ENCODE assay signal across 23 cellular contexts in genomic region chr1:89870998-89871397, GRCh38. TPM values are rescaled to one million over a fixed set of nuclear protein-coding genes. Genes with fewer than 3 reads are reported as not detected.
DNase-seq lines count a peak whose midpoint lies in the region; ATAC-seq and TF ChIP-seq lines count a peak whose summit lies in the region.
"Had no signal": no experiment of that assay in that cellular context is flagged by ENCODE, and none has a peak within 500 bp of the region (broad histone marks: within the 10 kb centered on the region; RNA-seq: fewer than 3 reads in every experiment).

No MANE protein-coding gene starts in this region.

- no peaks in the 10 kb centered on the region for H3K27me3 Mint-ChIP-seq in activated naive CD8-positive, alpha-beta T cell treated with anti-CD3 and anti-CD28 coated beads, Interleukin-2, amount 10 ng/mL, durations not matched to agents 7 days and 5 days
- no peaks in the 10 kb centered on the region for H3K27me3 Mint-ChIP-seq in activated naive CD8-positive, alpha-beta T cell treated with anti-CD3 and anti-CD28 coated beads, Interleukin-2, amount 50 U/mL, for 24 hours
- H3K27me3 Mint-ChIP-seq in activated T-helper 17 cell treated with anti-CD3 and anti-CD28 coated beads, Interleukin-2, amount 50 U/mL, for 72 hours, result no peaks in the 10 kb centered on the region
- H3K27me3 Mint-ChIP-seq: stimulated activated naive B cell treated with anti-CD40 and anti-IgM and Interleukin-4, amounts not matched to agents 10 μg/mL and 1 μg/mL and 100 μg/mL, for 72 hours had no signal

- H3K4me3 Mint-ChIP-seq in activated naive CD8-positive, alpha-beta T cell treated with anti-CD3 and anti-CD28 coated beads, Interleukin-2, amount 10 ng/mL, durations not matched to agents 7 days and 5 days, result no peak overlapping the region
- no peak overlapping the region for H3K4me3 Mint-ChIP-seq in activated naive CD8-positive, alpha-beta T cell treated with anti-CD3 and anti-CD28 coated beads, Interleukin-2, amount 50 U/mL, for 24 hours
- H3K4me3 Mint-ChIP-seq in activated T-helper 17 cell treated with anti-CD3 and anti-CD28 coated beads, Interleukin-2, amount 50 U/mL, for 72 hours, result peak overlapping the region; percentile 19
- H3K4me3 Mint-ChIP-seq: stimulated activated naive B cell treated with anti-CD40 and anti-IgM and Interleukin-4, amounts not matched to agents 10 μg/mL and 1 μg/mL and 100 μg/mL, for 72 hours had no signal

- peak overlapping the region; percentile 43 for H3K27ac Mint-ChIP-seq in activated naive CD8-positive, alpha-beta T cell treated with anti-CD3 and anti-CD28 coated beads, Interleukin-2, amount 10 ng/mL, durations not matched to agents 7 days and 5 days
- no peak overlapping the region for H3K27ac Mint-ChIP-seq in activated naive CD8-positive, alpha-beta T cell treated with anti-CD3 and anti-CD28 coated beads, Interleukin-2, amount 50 U/mL, for 24 hours
- H3K27ac Mint-ChIP-seq in activated T-helper 17 cell treated with anti-CD3 and anti-CD28 coated beads, Interleukin-2, amount 50 U/mL, for 72 hours, result peak overlapping the region; percentile 7
- H3K27ac Mint-ChIP-seq: stimulated activated naive B cell treated with anti-CD40 and anti-IgM and Interleukin-4, amounts not matched to agents 10 μg/mL and 1 μg/mL and 100 μg/mL, for 72 hours had no signal

- peaks cover 26% of the 10 kb centered on the region for H3K4me1 Mint-ChIP-seq in activated naive CD8-positive, alpha-beta T cell treated with anti-CD3 and anti-CD28 coated beads, Interleukin-2, amount 10 ng/mL, durations not matched to agents 7 days and 5 days
- peaks cover 54% of the 10 kb centered on the region for H3K4me1 Mint-ChIP-seq in activated naive CD8-positive, alpha-beta T cell treated with anti-CD3 and anti-CD28 coated beads, Interleukin-2, amount 50 U/mL, for 24 hours
- peaks cover 30% of the 10 kb centered on the region for H3K4me1 Mint-ChIP-seq in activated T-helper 17 cell treated with anti-CD3 and anti-CD28 coated beads, Interleukin-2, amount 50 U/mL, for 72 hours

- no peak overlapping the region for H3K27ac ChIP-seq in RWPE1
- H3K27ac ChIP-seq: esophagus muscularis mucosa, neutrophil, sigmoid colon, thoracic aorta had no signal

- no peak for DNase-seq in activated naive CD8-positive, alpha-beta T cell treated with anti-CD3 and anti-CD28 coated beads, Interleukin-2, amount 10 ng/mL, durations not matched to agents 7 days and 5 days
- no peak for DNase-seq in activated naive CD8-positive, alpha-beta T cell treated with anti-CD3 and anti-CD28 coated beads, Interleukin-2, amount 50 U/mL, for 24 hours
- no peak for DNase-seq in left lobe of liver (ENCODE audit: low spot score)
- no peak for DNase-seq in AG20443 (ENCODE audit: low spot score)
- DNase-seq in RWPE1 (ENCODE audit: low spot score), result no peak
- DNase-seq: activated CD4-positive, alpha-beta T cell treated with anti-CD3 and anti-CD28 coated beads for 48 hours; activated T-cell treated with anti-CD3 and anti-CD28 coated beads, Interleukin-2, amount 50 U/mL, for 1 hour; COR-L47; EL; Karpas-422; left ventricle myocardium inferior; NCI-H1092; NCI-H2081; NCI-H524 treated with DMSO at 0.1 percent for 48 hours; sigmoid colon; stimulated activated naive B cell treated with anti-CD40 and anti-IgM and Interleukin-4, amounts not matched to agents 10 μg/mL and 1 μg/mL and 100 μg/mL, for 72 hours; SW 1271 had no signal

- ATAC-seq in activated naive CD8-positive, alpha-beta T cell treated with anti-CD3 and anti-CD28 coated beads, Interleukin-2, amount 10 ng/mL, durations not matched to agents 7 days and 5 days (ENCODE audit: low read depth), result peak; percentile 58
- no peak for ATAC-seq in activated naive CD8-positive, alpha-beta T cell treated with anti-CD3 and anti-CD28 coated beads, Interleukin-2, amount 50 U/mL, for 24 hours
- peak; percentile 46 for ATAC-seq in activated T-helper 17 cell treated with anti-CD3 and anti-CD28 coated beads, Interleukin-2, amount 50 U/mL, for 72 hours (replicated peaks)
- ATAC-seq in left lobe of liver, result peak; percentile 78
- ATAC-seq in GM21367 (IDR thresholded peaks at IDR 0.05; ENCODE audit: unreplicated experiment), result no peak
- ATAC-seq in GM18511 (IDR thresholded peaks at IDR 0.05; ENCODE audit: unreplicated experiment), result no peak
- ATAC-seq: stimulated activated naive B cell treated with anti-CD40 and anti-IgM and Interleukin-4, amounts not matched to agents 10 μg/mL and 1 μg/mL and 100 μg/mL, for 72 hours had no signal

- TF ChIP-seq CTCF in RWPE1 (conservative IDR thresholded peaks at IDR 0.05; ENCODE audit: low read depth), result no peak

- POLR2A ChIA-PET in activated naive CD8-positive, alpha-beta T cell treated with anti-CD3 and anti-CD28 coated beads, Interleukin-2, amount 10 ng/mL, durations not matched to agents 7 days and 5 days (lab: Charles Lee), result no interaction called here
- POLR2A ChIA-PET in RWPE1 (lab: Yijun Ruan, JAX; ENCODE audit: low non-redundant PET), result no interaction called here

- peaks cover 42% of the 10 kb centered on the region for H3K36me3 Mint-ChIP-seq in activated naive CD8-positive, alpha-beta T cell treated with anti-CD3 and anti-CD28 coated beads, Interleukin-2, amount 10 ng/mL, durations not matched to agents 7 days and 5 days
- H3K36me3 Mint-ChIP-seq in activated naive CD8-positive, alpha-beta T cell treated with anti-CD3 and anti-CD28 coated beads, Interleukin-2, amount 50 U/mL, for 24 hours (ENCODE audit: low read depth), result peaks cover 49% of the 10 kb centered on the region
- peaks cover 25% of the 10 kb centered on the region for H3K36me3 Mint-ChIP-seq in activated T-helper 17 cell treated with anti-CD3 and anti-CD28 coated beads, Interleukin-2, amount 50 U/mL, for 72 hours (ENCODE audit: low read depth)

- no peaks in the 10 kb centered on the region for H3K9me3 Mint-ChIP-seq in activated naive CD8-positive, alpha-beta T cell treated with anti-CD3 and anti-CD28 coated beads, Interleukin-2, amount 10 ng/mL, durations not matched to agents 7 days and 5 days
- H3K9me3 Mint-ChIP-seq in activated naive CD8-positive, alpha-beta T cell treated with anti-CD3 and anti-CD28 coated beads, Interleukin-2, amount 50 U/mL, for 24 hours, result no peaks in the 10 kb centered on the region
- no peaks in the 10 kb centered on the region for H3K9me3 Mint-ChIP-seq in activated T-helper 17 cell treated with anti-CD3 and anti-CD28 coated beads, Interleukin-2, amount 50 U/mL, for 72 hours
- H3K9me3 Mint-ChIP-seq: stimulated activated naive B cell treated with anti-CD40 and anti-IgM and Interleukin-4, amounts not matched to agents 10 μg/mL and 1 μg/mL and 100 μg/mL, for 72 hours had no signal

- CTCF ChIA-PET in RWPE1 (lab: Yijun Ruan, JAX), result no interaction called here

RNA-seq across cellular contexts. Expression of gene LRRC8D, which starts 50.2 kb away (rescaled TPM):
- total RNA-seq in activated naive CD8-positive, alpha-beta T cell treated with anti-CD3 and anti-CD28 coated beads, Interleukin-2, amount 10 ng/mL, durations not matched to agents 7 days and 5 days, result 10 to 100 TPM; 25.1 to 26.0 TPM
- 10 to 100 TPM; 15.2 to 24.0 TPM for total RNA-seq in activated T-helper 17 cell treated with anti-CD3 and anti-CD28 coated beads, Interleukin-2, amount 50 U/mL, for 72 hours
- 22.1 TPM for total RNA-seq in left lobe of liver

Comparison
In these comparisons a context has a peak if more than half of its experiments do, and no peak if none do; other contexts are left out.
1. ATAC-seq: peak in activated naive CD8-positive, alpha-beta T cell treated with anti-CD3 and anti-CD28 coated beads, Interleukin-2, amount 10 ng/mL, durations not matched to agents 7 days and 5 days (single experiment), activated T-helper 17 cell treated with anti-CD3 and anti-CD28 coated beads, Interleukin-2, amount 50 U/mL, for 72 hours (single experiment) and left lobe of liver (single experiment); none in activated naive CD8-positive, alpha-beta T cell treated with anti-CD3 and anti-CD28 coated beads, Interleukin-2, amount 50 U/mL, for 24 hours (single experiment), GM21367 (single experiment) and GM18511 (single experiment).